8 cellular contexts compared by ENCODE assay signal in genomic region chr9:74773886-74774479, GRCh38.
DNase-seq lines count a peak whose midpoint lies in the region; ATAC-seq and TF ChIP-seq lines count a peak whose summit lies in the region.

No MANE protein-coding gene starts in this region.

- no peaks in the 10 kb centered on the region for H3K36me3 Mint-ChIP-seq in nephron progenitor cell (ENCODE audit: low read depth)

- peaks cover 6% of the 10 kb centered on the region for H3K4me1 Mint-ChIP-seq in nephron progenitor cell
- H3K4me1 Mint-ChIP-seq in stimulated activated naive CD8-positive, alpha-beta T cell treated with anti-CD3 and anti-CD28 coated beads, Interleukin-15, amount 100 ng/mL, for 72 hours: peaks cover 15% of the 10 kb centered on the region

- peak; percentile 57 for ATAC-seq in GM18909 (IDR thresholded peaks at IDR 0.05; ENCODE audit: poor library complexity, unreplicated experiment)
- peak; percentile 66 for ATAC-seq in stimulated activated naive CD8-positive, alpha-beta T cell treated with anti-CD3 and anti-CD28 coated beads, Interleukin-15, amount 100 ng/mL, for 72 hours

- H3K27ac Mint-ChIP-seq in nephron progenitor cell: no peak overlapping the region
- no peak overlapping the region for H3K27ac Mint-ChIP-seq in stimulated activated naive CD8-positive, alpha-beta T cell treated with anti-CD3 and anti-CD28 coated beads, Interleukin-15, amount 100 ng/mL, for 72 hours

- no peak overlapping the region for H3K4me3 Mint-ChIP-seq in nephron progenitor cell
- H3K4me3 Mint-ChIP-seq in stimulated activated naive CD8-positive, alpha-beta T cell treated with anti-CD3 and anti-CD28 coated beads, Interleukin-15, amount 100 ng/mL, for 72 hours: no peak overlapping the region

- H3K4me3 ChIP-seq in fibroblast of mammary gland (ENCODE audit: control insufficient read depth, low read depth, low read length): no peak overlapping the region

- TF ChIP-seq CTCF in fibroblast of mammary gland (conservative IDR thresholded peaks at IDR 0.05; ENCODE audit: control insufficient read depth, insufficient read depth, low read depth, low read length) (peak; percentile 87), nephron progenitor cell (IDR thresholded peaks at IDR 0.05) (peak; percentile 89)

- peaks cover 14% of the 10 kb centered on the region for H3K27me3 Mint-ChIP-seq in nephron progenitor cell (ENCODE audit: low read depth, poor library complexity)
- peaks cover 24% of the 10 kb centered on the region for H3K27me3 Mint-ChIP-seq in stimulated activated naive CD8-positive, alpha-beta T cell treated with anti-CD3 and anti-CD28 coated beads, Interleukin-15, amount 100 ng/mL, for 72 hours

- no peaks in the 10 kb centered on the region for H3K9me3 Mint-ChIP-seq in nephron progenitor cell
- H3K9me3 Mint-ChIP-seq in stimulated activated naive CD8-positive, alpha-beta T cell treated with anti-CD3 and anti-CD28 coated beads, Interleukin-15, amount 100 ng/mL, for 72 hours: no peaks in the 10 kb centered on the region

- DNase-seq in Ammon's horn (ENCODE audit: low spot score): peak; percentile 93
- DNase-seq in HUDEP-2 (lab: John Stamatoyannopoulos, UW; ENCODE audit: unreplicated experiment in 76 of 76): peak in 58 of 76 experiments; percentile 2 to 68 (median 38)
- peak; percentile 81 for DNase-seq in OCI-M1 (lab: John Stamatoyannopoulos, UW)
- peak; percentile 77 for DNase-seq in activated T-cell treated with anti-CD3 and anti-CD28 coated beads, Interleukin-2, amount 50 U/mL, for 48 hours
- peak; percentile 79 for DNase-seq in fibroblast of mammary gland (ENCODE audit: low read depth)
- DNase-seq in nephron progenitor cell: peak; percentile 76
- peak; percentile 45 to 57 for DNase-seq in stimulated activated naive CD8-positive, alpha-beta T cell treated with anti-CD3 and anti-CD28 coated beads, Interleukin-15, amount 100 ng/mL, for 72 hours

Comparison
In these comparisons a context has a peak if more than half of its experiments do, and no peak if none do; other contexts are left out.
1. DNase-seq: peak in every context shown above with its lines; median percentile 93 in Ammon's horn; 81 in OCI-M1; 79 in fibroblast of mammary gland; 77 in activated T-cell treated with anti-CD3 and anti-CD28 coated beads, Interleukin-2, amount 50 U/mL, for 48 hours; 76 in nephron progenitor cell; 51 in stimulated activated naive CD8-positive, alpha-beta T cell treated with anti-CD3 and anti-CD28 coated beads, Interleukin-15, amount 100 ng/mL, for 72 hours; 38 in HUDEP-2.